Comparison of ENCODE assay signal across 1 cellular context in the genomic region with DNA sequence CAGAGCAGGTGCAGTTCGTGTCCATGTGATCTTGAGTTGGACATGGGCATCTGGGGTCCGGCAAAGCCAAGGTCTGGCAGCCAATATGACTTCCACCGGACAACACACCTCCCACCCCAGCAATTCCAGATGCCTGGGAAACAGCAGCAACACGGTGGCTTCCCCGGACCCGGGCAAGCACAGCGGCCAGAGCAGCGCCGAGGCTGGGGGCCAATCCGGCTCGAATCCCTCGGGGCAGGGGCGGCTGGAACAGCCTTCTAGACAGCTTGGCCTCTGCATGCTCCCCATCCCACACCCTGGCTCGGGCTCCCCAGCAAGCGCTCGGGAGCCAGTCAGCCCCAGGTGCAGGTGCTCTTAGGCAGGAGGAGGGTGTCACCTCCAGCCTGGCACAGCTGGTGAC.
TF ChIP-seq lines count a peak whose summit lies in the region.

No MANE protein-coding gene starts in this region.

TF ChIP-seq in SK-N-SH treated with all-trans-retinoic acid at 6 μM for 48 hours, 23 proteins besides CTCF, POLR2A, EP300 and RAD21 (continued from another document):
- no peak for TF ChIP-seq TSHZ2 (CRISPR knock-in tag; IDR thresholded peaks at IDR 0.05)
